8 cellular contexts compared by ENCODE assay signal in the genomic region with DNA sequence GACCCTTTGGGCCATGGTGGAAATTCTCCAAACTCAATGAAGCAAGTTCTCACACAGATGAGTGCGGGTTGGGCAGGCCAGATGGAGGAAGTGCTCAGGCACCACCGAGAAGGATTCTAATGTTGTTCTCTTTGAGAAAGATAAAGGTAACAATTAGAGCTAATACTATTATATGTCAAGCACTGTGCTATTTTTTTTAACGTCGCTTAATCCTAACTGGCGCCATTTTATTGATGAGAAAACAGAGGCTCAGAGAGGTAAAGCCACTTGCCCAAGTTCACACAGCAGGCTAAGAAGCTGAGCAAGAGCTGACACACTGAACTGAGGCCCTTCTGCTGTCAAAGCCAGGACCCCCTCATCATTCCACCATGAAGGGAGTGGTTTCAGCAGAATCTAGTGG. TPM values are rescaled to one million over a fixed set of nuclear protein-coding genes. Genes with fewer than 3 reads are reported as not detected.
A peak's percentile ranks its signal among the peaks of the same experiment; 100 is the strongest.
DNase-seq lines count a peak whose midpoint lies in the region; TF ChIP-seq lines count a peak whose summit lies in the region.

No MANE protein-coding gene starts in this region.

- no peaks in the 10 kb centered on the region for H3K9me3 ChIP-seq in iPS-15b (ENCODE audit: control insufficient read depth, insufficient read depth, low read length)
- H3K9me3 ChIP-seq in stomach = no peaks in the 10 kb centered on the region

- H3K4me1 ChIP-seq in iPS-15b (ENCODE audit: control insufficient read depth, insufficient read depth, low read length) (peaks cover 4% of the 10 kb centered on the region), stomach (peaks cover 27 to 55% (median 45%) of the 10 kb centered on the region in 4 donors)

- DNase-seq in T-helper 1 cell (no peak), stomach (no peak), NCI-H69 (lab: John Stamatoyannopoulos, UW) (no peak), NCI-H1048 (lab: John Stamatoyannopoulos, UW) (no peak)
- peak; percentile 25 for DNase-seq in activated CD4-positive, alpha-beta memory T cell treated with anti-CD3 and anti-CD28 coated beads for 36 hours
- no peak for DNase-seq in activated effector memory CD4-positive, alpha-beta T cell treated with anti-CD3 and anti-CD28 coated beads, Interleukin-2, amount 50 U/mL, for 16 hours

- H3K4me3 ChIP-seq in iPS-15b (ENCODE audit: low read depth, low read length) (peak overlapping the region; percentile 96), stomach (peak overlapping the region; percentile 72 to 97 (median 84))

- TF ChIP-seq POLR2A in stomach (IDR thresholded peaks at IDR 0.05) = no peak

- peaks cover 6% of the 10 kb centered on the region for H3K36me3 ChIP-seq in iPS-15b (ENCODE audit: control insufficient read depth, insufficient read depth, low read length)
- peaks cover 2 to 5% (median 3%) of the 10 kb centered on the region in 4 donors for H3K36me3 ChIP-seq in stomach

- H3K4me1 Mint-ChIP-seq in T-helper 1 cell treated with Interleukin-12 subunit alpha and Interleukin-12 subunit beta and Interleukin-4 antibody, amounts not matched to agents 30 μg/mL and 1 μg/mL, for 36 hours (ENCODE audit: low read depth) = peaks cover 41% of the 10 kb centered on the region
- H3K4me1 Mint-ChIP-seq in activated CD4-positive, alpha-beta memory T cell treated with anti-CD3 and anti-CD28 coated beads for 36 hours (ENCODE audit: low read depth) = peaks cover 47% of the 10 kb centered on the region

- H3K27ac Mint-ChIP-seq in T-helper 1 cell treated with Interleukin-12 subunit alpha and Interleukin-12 subunit beta and Interleukin-4 antibody, amounts not matched to agents 30 μg/mL and 1 μg/mL, for 36 hours = peak overlapping the region; percentile 95
- H3K27ac Mint-ChIP-seq in activated CD4-positive, alpha-beta memory T cell treated with anti-CD3 and anti-CD28 coated beads for 36 hours = peak overlapping the region; percentile 90

- H3K4me3 Mint-ChIP-seq in T-helper 1 cell treated with Interleukin-12 subunit alpha and Interleukin-12 subunit beta and Interleukin-4 antibody, amounts not matched to agents 30 μg/mL and 1 μg/mL, for 36 hours = peak overlapping the region; percentile 90
- H3K4me3 Mint-ChIP-seq in activated CD4-positive, alpha-beta memory T cell treated with anti-CD3 and anti-CD28 coated beads for 36 hours = peak overlapping the region; percentile 94

- 15 to 30% (median 19%) methylated on average over 5 of the region's 5 CpGs for WGBS in stomach, 5 donors

- H3K9ac ChIP-seq in iPS-15b (ENCODE audit: low read depth, low read length) = no peak overlapping the region

- H3K36me3 Mint-ChIP-seq in T-helper 1 cell treated with Interleukin-12 subunit alpha and Interleukin-12 subunit beta and Interleukin-4 antibody, amounts not matched to agents 30 μg/mL and 1 μg/mL, for 36 hours (ENCODE audit: low read depth) = peaks cover 3% of the 10 kb centered on the region
- H3K36me3 Mint-ChIP-seq in activated CD4-positive, alpha-beta memory T cell treated with anti-CD3 and anti-CD28 coated beads for 36 hours = peaks cover 26% of the 10 kb centered on the region

- no peak for TF ChIP-seq CTCF in stomach (IDR thresholded peaks at IDR 0.05)

- intact Hi-C loops in activated CD4-positive, alpha-beta memory T cell treated with anti-CD3 and anti-CD28 coated beads for 36 hours (cut with micrococcal nuclease) = loop anchor here (2.0 to 10.0 kb wide), 2 partner anchors 166 to 290 kb away; no protein-coding TSS in a partner anchor
- intact Hi-C loops in stomach (cut with DNase I; ENCODE audit: low total_unique reads) = no loop called here

- no peaks in the 10 kb centered on the region for H3K9me3 Mint-ChIP-seq in T-helper 1 cell treated with Interleukin-12 subunit alpha and Interleukin-12 subunit beta and Interleukin-4 antibody, amounts not matched to agents 30 μg/mL and 1 μg/mL, for 36 hours
- H3K9me3 Mint-ChIP-seq in activated CD4-positive, alpha-beta memory T cell treated with anti-CD3 and anti-CD28 coated beads for 36 hours = no peaks in the 10 kb centered on the region

- CTCF ChIA-PET in activated CD4-positive, alpha-beta memory T cell treated with anti-CD3 and anti-CD28 coated beads for 36 hours (lab: Charles Lee) = interaction anchor here (0.5 to 6.9 kb wide), 16 partner anchors 10 to 503 kb away, joined by 3 to 70 read pairs (median 4); a partner anchor contains a TSS

- no peak for TF ChIP-seq EP300 in stomach (IDR thresholded peaks at IDR 0.05)

- POLR2A ChIA-PET in activated CD4-positive, alpha-beta memory T cell treated with anti-CD3 and anti-CD28 coated beads for 36 hours (lab: Charles Lee) = interaction anchor here (1.1 to 3.5 kb wide), 4 partner anchors 12 to 125 kb away, joined by 3 to 20 read pairs (median 11); a partner anchor contains a TSS

- H3K27me3 ChIP-seq in iPS-15b (ENCODE audit: control insufficient read depth, insufficient read depth, low read length) (no peaks in the 10 kb centered on the region), stomach (no peaks in the 10 kb centered on the region)

- no peaks in the 10 kb centered on the region for H3K27me3 Mint-ChIP-seq in T-helper 1 cell treated with Interleukin-12 subunit alpha and Interleukin-12 subunit beta and Interleukin-4 antibody, amounts not matched to agents 30 μg/mL and 1 μg/mL, for 36 hours (ENCODE audit: low read depth)
- H3K27me3 Mint-ChIP-seq in activated CD4-positive, alpha-beta memory T cell treated with anti-CD3 and anti-CD28 coated beads for 36 hours = no peaks in the 10 kb centered on the region

- peak overlapping the region in 3 of 5 donors; percentile 89 to 91 (median 90) for H3K27ac ChIP-seq in stomach

RNA-seq across cellular contexts. Expression of a gene that starts 1.0 kb away (rescaled TPM):
- total RNA-seq in activated CD4-positive, alpha-beta memory T cell treated with anti-CD3 and anti-CD28 coated beads for 36 hours = 100 to 1,000 TPM; 579 to 589 TPM
- 100 to 1,000 TPM in 4 of 5 donors, 10 to 100 TPM in 1; 59.8 to 311 (median 129) TPM for total RNA-seq in stomach
- 100 to 1,000 TPM; 229 to 331 (median 318) TPM for polyA plus RNA-seq in stomach

RNA-seq across cellular contexts. Expression of a gene that starts 11.2 kb away (rescaled TPM):
- total RNA-seq in activated CD4-positive, alpha-beta memory T cell treated with anti-CD3 and anti-CD28 coated beads for 36 hours = 1 to 10 TPM; 4.5 to 4.8 TPM
- total RNA-seq in stomach = 10 to 100 TPM in 3 of 5 donors, 1 to 10 TPM in 2; 3.9 to 28.4 (median 10.7) TPM
- polyA plus RNA-seq in stomach = 10 to 100 TPM in 1 of 3 donors, 1 to 10 TPM in 2; 5.7 to 13.2 (median 9.1) TPM
